In the genomic region with DNA sequence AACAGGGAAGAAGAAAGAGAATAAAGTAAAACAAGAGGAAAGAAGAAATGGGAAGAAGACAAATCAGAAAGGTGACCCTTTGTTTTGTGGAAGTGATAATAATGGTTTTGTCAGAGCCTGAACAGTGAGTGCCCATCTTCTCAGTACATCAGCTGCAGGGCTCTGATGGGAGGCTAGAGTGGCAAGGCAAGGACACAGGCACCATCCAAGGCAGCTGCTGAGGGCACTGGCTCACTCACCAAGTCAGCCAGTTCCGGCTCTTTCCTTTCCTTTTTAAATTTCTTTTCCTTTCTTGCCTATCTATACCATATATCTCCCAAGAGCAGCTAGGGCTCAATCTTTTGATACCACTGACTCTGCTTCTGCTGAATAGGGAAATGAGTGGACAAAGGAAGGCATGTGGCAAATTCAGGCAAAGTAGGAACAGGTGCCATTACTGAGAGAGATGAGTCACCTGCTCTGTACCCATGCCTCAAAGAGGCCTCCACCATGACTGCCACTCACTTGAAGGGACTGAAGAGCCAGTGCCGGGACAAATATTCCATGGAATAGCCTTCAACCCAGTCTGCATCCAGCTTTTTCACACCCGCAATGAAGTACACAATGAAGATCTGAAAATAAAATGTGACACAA, we compare ENCODE assay signal across 16 cellular contexts. TPM values are rescaled to one million over a fixed set of nuclear protein-coding genes. Genes with fewer than 3 reads are reported as not detected.
A peak's percentile ranks its signal among the peaks of the same experiment; 100 is the strongest.
DNase-seq lines count a peak whose midpoint lies in the region; TF ChIP-seq lines count a peak whose summit lies in the region.
"Had no signal": no experiment of that assay in that cellular context is flagged by ENCODE, and none has a peak within 500 bp of the region (broad histone marks: within the 10 kb centered on the region; RNA-seq: fewer than 3 reads in every experiment).

No MANE protein-coding gene starts in this region.

- H3K27me3 Mint-ChIP-seq in activated CD4-positive, alpha-beta T cell treated with anti-CD3 and anti-CD28 coated beads, Interleukin-2, amount 10 ng/mL, durations not matched to agents 7 days and 5 days = no peaks in the 10 kb centered on the region
- H3K27me3 Mint-ChIP-seq in neural crest cell (ENCODE audit: low read depth) = no peaks in the 10 kb centered on the region

- no peak for DNase-seq in activated CD4-positive, alpha-beta T cell treated with anti-CD3 and anti-CD28 coated beads, Interleukin-2, amount 10 ng/mL, durations not matched to agents 7 days and 5 days
- DNase-seq in activated CD4-positive, alpha-beta T cell treated with anti-CD3 and anti-CD28 coated beads, Interleukin-2, amount 50 U/mL, for 48 hours = no peak
- DNase-seq in SJCRH30 (peak in 1 of 2 experiments; percentile 42), neural crest cell (ENCODE audit: low read depth, low spot score) (no peak), erythroblast (lab: John Stamatoyannopoulos, UW) (no peak), GM20000 (ENCODE audit: low spot score) (no peak), NCI-H524 (lab: John Stamatoyannopoulos, UW) (no peak)
- DNase-seq: 8988T; GF-D8; HCEC 1CT; NCI-H1105; NCI-H748 treated with DMSO at 0.1 percent for 48 hours; NK-92 treated with Interleukin-12 subunit alpha and Interleukin-12 subunit beta, amount 100 ng/mL, for 24 hours; SIG-M5 had no signal

- peaks cover 33% of the 10 kb centered on the region for H3K36me3 Mint-ChIP-seq in activated CD4-positive, alpha-beta T cell treated with anti-CD3 and anti-CD28 coated beads, Interleukin-2, amount 10 ng/mL, durations not matched to agents 7 days and 5 days (ENCODE audit: low read depth)
- H3K36me3 Mint-ChIP-seq in neural crest cell (ENCODE audit: low read depth) = peaks cover 4% of the 10 kb centered on the region

- 0 out of 2 replicates have a peak overlapping the region, but pooled peaks have one; percentile 48 for H3K9ac ChIP-seq in BLaER1

- peaks cover 17% of the 10 kb centered on the region for H3K4me1 Mint-ChIP-seq in activated CD4-positive, alpha-beta T cell treated with anti-CD3 and anti-CD28 coated beads, Interleukin-2, amount 10 ng/mL, durations not matched to agents 7 days and 5 days
- H3K4me1 Mint-ChIP-seq in neural crest cell = peaks cover 10% of the 10 kb centered on the region

- H3K4me3 ChIP-seq in BLaER1 (no peak overlapping the region), SJCRH30 (no peak overlapping the region)
- H3K4me3 ChIP-seq: GM23338 had no signal

- CTCF ChIA-PET in activated CD4-positive, alpha-beta T cell treated with anti-CD3 and anti-CD28 coated beads, Interleukin-2, amount 10 ng/mL, durations not matched to agents 7 days and 5 days (lab: Charles Lee) = interaction anchor here (2.7 to 3.2 kb wide), 2 partner anchors 16 to 135 kb away, joined by 8 to 26 read pairs; partner anchors contain the start of genes MAT2A and SH2D6

- H3K9me3 ChIP-seq in BLaER1 (no peaks in the 10 kb centered on the region), SJCRH30 (replicated peaks) (no peaks in the 10 kb centered on the region)

- POLR2A ChIA-PET in activated CD4-positive, alpha-beta T cell treated with anti-CD3 and anti-CD28 coated beads, Interleukin-2, amount 10 ng/mL, durations not matched to agents 7 days and 5 days (lab: Charles Lee) = no interaction called here

- H3K4me2 ChIP-seq in BLaER1 = no peak overlapping the region
- H3K4me2 ChIP-seq: GM23338 had no signal

- H3K27me3 ChIP-seq in BLaER1 (no peaks in the 10 kb centered on the region), SJCRH30 (no peaks in the 10 kb centered on the region)

- peak overlapping the region; percentile 27 for H3K27ac Mint-ChIP-seq in activated CD4-positive, alpha-beta T cell treated with anti-CD3 and anti-CD28 coated beads, Interleukin-2, amount 10 ng/mL, durations not matched to agents 7 days and 5 days
- H3K27ac Mint-ChIP-seq in neural crest cell (ENCODE audit: unreplicated experiment) = no peak overlapping the region
- H3K27ac Mint-ChIP-seq: GM23338 had no signal

- TF ChIP-seq POLR2A in erythroblast (IDR thresholded peaks at IDR 0.05; ENCODE audit: low read length) = no peak

- H4K20me1 ChIP-seq in BLaER1 = peaks cover 29% of the 10 kb centered on the region; the same call in 1 of the 2 replicates

- H3K4me1 ChIP-seq in BLaER1 = peaks cover 26% of the 10 kb centered on the region
- peaks cover 5% of the 10 kb centered on the region for H3K4me1 ChIP-seq in SJCRH30

- H3K36me3 ChIP-seq in BLaER1 = peaks cover 95% of the 10 kb centered on the region
- peaks cover 42% of the 10 kb centered on the region for H3K36me3 ChIP-seq in SJCRH30

- no peaks in the 10 kb centered on the region for H3K9me3 Mint-ChIP-seq in activated CD4-positive, alpha-beta T cell treated with anti-CD3 and anti-CD28 coated beads, Interleukin-2, amount 10 ng/mL, durations not matched to agents 7 days and 5 days
- H3K9me3 Mint-ChIP-seq in neural crest cell = no peaks in the 10 kb centered on the region
- H3K9me3 Mint-ChIP-seq: GM23338 had no signal

- H3K27ac ChIP-seq in BLaER1 (no peak overlapping the region), SJCRH30 (peak overlapping the region; percentile 26; the same call in 1 of the 2 replicates)

- H3K4me3 Mint-ChIP-seq in activated CD4-positive, alpha-beta T cell treated with anti-CD3 and anti-CD28 coated beads, Interleukin-2, amount 10 ng/mL, durations not matched to agents 7 days and 5 days = no peak overlapping the region
- peak overlapping the region; percentile 27 for H3K4me3 Mint-ChIP-seq in neural crest cell
- H3K4me3 Mint-ChIP-seq: GM23338 had no signal

- TF ChIP-seq CTCF in neural crest cell (conservative IDR thresholded peaks at IDR 0.05) (no peak), GM20000 (IDR thresholded peaks at IDR 0.05; ENCODE audit: extremely low read depth, missing control alignments) (no peak)

RNA-seq across cellular contexts. Expression of gene GGCX, which starts 6.2 kb away (rescaled TPM):
- total RNA-seq in activated CD4-positive, alpha-beta T cell treated with anti-CD3 and anti-CD28 coated beads, Interleukin-2, amount 10 ng/mL, durations not matched to agents 7 days and 5 days = 10 to 100 TPM; 20.8 to 22.8 TPM
- total RNA-seq in SJCRH30 (2014; rRNA removed; shearing (Covaris generic)) = 37.0 and 38.9 TPM in 2 replicates
- total RNA-seq in neural crest cell = 43.4 and 43.7 TPM in 2 replicates

RNA-seq across cellular contexts. Expression of gene MAT2A, which starts 16.1 kb away (rescaled TPM):
- 100 to 1,000 TPM; 263 to 269 TPM for total RNA-seq in activated CD4-positive, alpha-beta T cell treated with anti-CD3 and anti-CD28 coated beads, Interleukin-2, amount 10 ng/mL, durations not matched to agents 7 days and 5 days
- 218 and 291 TPM in 2 replicates for total RNA-seq in SJCRH30 (2014; rRNA removed; shearing (Covaris generic))
- 404 and 405 TPM in 2 replicates for total RNA-seq in neural crest cell

RNA-seq across cellular contexts. Expression of gene VAMP8, which starts 22.3 kb away (rescaled TPM):
- total RNA-seq in activated CD4-positive, alpha-beta T cell treated with anti-CD3 and anti-CD28 coated beads, Interleukin-2, amount 10 ng/mL, durations not matched to agents 7 days and 5 days = 100 to 1,000 TPM; 131 to 149 TPM
- total RNA-seq in SJCRH30 (2014; rRNA removed; shearing (Covaris generic)) = 51.3 and 54.7 TPM in 2 replicates
- total RNA-seq in neural crest cell = 1.1 and 2.1 TPM in 2 replicates

RNA-seq across cellular contexts. Expression of gene VAMP5, which starts 29.1 kb away (rescaled TPM):
- total RNA-seq in activated CD4-positive, alpha-beta T cell treated with anti-CD3 and anti-CD28 coated beads, Interleukin-2, amount 10 ng/mL, durations not matched to agents 7 days and 5 days = 10 to 100 TPM; 61.5 to 67.4 TPM
- not detected in 2 replicates for total RNA-seq in SJCRH30 (2014; rRNA removed; shearing (Covaris generic))
- 0.50 and 1.5 TPM in 2 replicates for total RNA-seq in neural crest cell

RNA-seq across cellular contexts. Expression of gene RNF181, which starts 40.4 kb away (rescaled TPM):
- 100 to 1,000 TPM in 1 of 2 experiments, 10 to 100 TPM in 1; 89.7 to 106 TPM for total RNA-seq in activated CD4-positive, alpha-beta T cell treated with anti-CD3 and anti-CD28 coated beads, Interleukin-2, amount 10 ng/mL, durations not matched to agents 7 days and 5 days
- 91.1 and 111 TPM in 2 replicates for total RNA-seq in SJCRH30 (2014; rRNA removed; shearing (Covaris generic))
- total RNA-seq in neural crest cell = 67.9 and 75.8 TPM in 2 replicates

Comparison
In these comparisons a context has a peak if more than half of its experiments do, and no peak if none do; other contexts are left out.
1. RNA of gene VAMP8, which starts 22.3 kb away (total RNA-seq): 131 to 149 TPM in activated CD4-positive, alpha-beta T cell treated with anti-CD3 and anti-CD28 coated beads, Interleukin-2, amount 10 ng/mL, durations not matched to agents 7 days and 5 days and 51.3 to 54.7 TPM in SJCRH30; 1.1 to 2.1 TPM in neural crest cell; every median in the first group is over 10 times any median in the second.